ENCODE assay signal across 9 cellular contexts in the genomic region with DNA sequence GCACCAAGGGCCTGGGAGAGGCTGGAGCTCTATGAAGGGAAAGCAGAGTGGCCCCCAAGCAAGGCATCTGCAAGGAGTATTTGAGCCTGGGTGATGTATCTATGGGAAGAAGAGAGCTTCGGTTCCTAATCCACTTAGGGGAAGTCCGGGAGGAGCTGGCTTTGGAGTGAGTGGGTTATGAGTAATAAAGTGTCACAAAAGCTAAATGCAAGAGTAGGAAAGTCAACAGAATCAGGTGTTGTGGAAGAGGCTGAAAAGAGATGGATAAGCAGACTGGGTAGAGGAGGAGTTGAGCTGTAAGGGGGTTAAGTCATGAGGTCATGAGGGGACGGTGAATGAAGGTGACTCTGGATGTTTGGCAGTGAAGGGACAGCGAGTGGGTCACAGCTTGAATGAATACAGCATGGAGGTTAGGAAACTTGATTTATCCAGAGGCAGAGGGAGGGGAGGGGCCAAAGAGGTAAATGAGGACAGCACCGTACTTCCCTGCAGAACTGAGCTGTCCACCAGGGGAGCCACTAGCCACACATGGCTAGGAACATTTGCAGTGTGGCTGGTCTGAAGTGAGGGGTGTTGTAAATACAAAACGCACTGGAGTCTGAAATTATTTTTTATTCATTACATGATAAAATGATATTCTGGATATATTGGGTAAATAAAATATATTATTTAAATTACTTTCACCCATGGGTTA.
DNase-seq lines count a peak whose midpoint lies in the region; ATAC-seq and TF ChIP-seq lines count a peak whose summit lies in the region.
"Had no signal": no experiment of that assay in that cellular context is flagged by ENCODE, and none has a peak within 500 bp of the region (broad histone marks: within the 10 kb centered on the region; RNA-seq: fewer than 3 reads in every experiment).

No MANE protein-coding gene starts in this region.

- H3K9me3 ChIP-seq in esophagus squamous epithelium (no peaks in the 10 kb centered on the region), psoas muscle (no peaks in the 10 kb centered on the region)

- peak in 2 of 4 donors; percentile 40 to 52 for ATAC-seq in psoas muscle
- ATAC-seq in omental fat pad (ENCODE audit: low FRiP score): no peak
- no peak for ATAC-seq in HG03139 (IDR thresholded peaks at IDR 0.05; ENCODE audit: unreplicated experiment)
- ATAC-seq in HG02642 (IDR thresholded peaks at IDR 0.05; ENCODE audit: poor library complexity, unreplicated experiment): no peak

- H3K4me3 ChIP-seq in esophagus squamous epithelium: no peak overlapping the region
- H3K4me3 ChIP-seq in psoas muscle: no peak overlapping the region

- no peaks in the 10 kb centered on the region for H3K27me3 ChIP-seq in esophagus squamous epithelium
- peaks cover 0 to 4% (median 0%) of the 10 kb centered on the region in 3 donors for H3K27me3 ChIP-seq in psoas muscle (ENCODE audit: insufficient read depth in 3 of 3, low read length in 2 of 3)

- H3K27ac ChIP-seq in esophagus squamous epithelium (no peak overlapping the region), psoas muscle (no peak overlapping the region)

- H3K4me1 ChIP-seq in esophagus squamous epithelium: peaks cover 0 to under 1% (median 0%) of the 10 kb centered on the region in 3 donors
- H3K4me1 ChIP-seq in psoas muscle: no peaks in the 10 kb centered on the region

- peak; percentile 47 for TF ChIP-seq CTCF in GM12873 (IDR thresholded peaks at IDR 0.05; ENCODE audit: insufficient read depth, low read depth, low read length, missing control alignments)
- peak in 4 of 6 experiments; percentile 15 to 34 (median 20) for TF ChIP-seq CTCF in esophagus squamous epithelium (IDR thresholded peaks at IDR 0.05)
- peak; percentile 16 for TF ChIP-seq CTCF in psoas muscle (IDR thresholded peaks at IDR 0.05)
- no peak for TF ChIP-seq CTCF in omental fat pad (IDR thresholded peaks at IDR 0.05)

- H3K36me3 ChIP-seq in esophagus squamous epithelium: no peaks in the 10 kb centered on the region
- no peaks in the 10 kb centered on the region for H3K36me3 ChIP-seq in psoas muscle (ENCODE audit: insufficient read depth in 1 of 2, low read depth in 1 of 2)

- 56 to 58% methylated on average over 6 of the region's 6 CpGs for WGBS in esophagus squamous epithelium, 2 donors
- WGBS in psoas muscle, 3 donors: 58 to 68% (median 61%) methylated on average over 6 of the region's 6 CpGs

- peak; percentile 45 for DNase-seq in NCI-H69 (lab: John Stamatoyannopoulos, UW)
- DNase-seq in esophagus squamous epithelium (lab: John Stamatoyannopoulos, UW): no peak
- no peak for DNase-seq in psoas muscle
- DNase-seq in omental fat pad (ENCODE audit: low spot score): no peak
- DNase-seq in EL: no peak
- DNase-seq: stimulated activated CD4-positive, alpha-beta T cell treated with anti-CD3 and anti-CD28 coated beads, Interleukin-4, amount 100 ng/mL, for 24 hours had no signal

- TF ChIP-seq POLR2A in esophagus squamous epithelium (IDR thresholded peaks at IDR 0.05): no peak

- intact Hi-C loops in esophagus squamous epithelium (cut with DNase I): no loop called here
- intact Hi-C loops in psoas muscle (cut with DNase I): no loop called here

Comparison
In these comparisons a context has a peak if more than half of its experiments do, and no peak if none do; other contexts are left out.
1. CTCF ChIP-seq: peak in GM12873 (single experiment), esophagus squamous epithelium (4 of 6) and psoas muscle (single experiment); none in omental fat pad (0 of 3).